In genomic region chr5:18314192-18314778, GRCh38 we compare ENCODE assay signal across 8 cellular contexts.
DNase-seq lines count a peak whose midpoint lies in the region; ATAC-seq, FAIRE-seq and TF ChIP-seq lines count a peak whose summit lies in the region.

No MANE protein-coding gene starts in this region.

- CTCF ChIA-PET in HepG2 (lab: Yijun Ruan, JAX; ENCODE audit: low intra/inter-chr PET ratio, low total read pairs) = interaction anchor here (2.2 kb wide), 1 partner anchor 1098 kb away, joined by 18 read pairs; no protein-coding TSS in a partner anchor

- POLR2A ChIA-PET in HepG2 (lab: Yijun Ruan, JAX) = no interaction called here

- in situ Hi-C loops in HepG2 (cut with HindIII; ENCODE audit: extremely low pct_ligation_motif_present, low pct_unique_long_range_greater_than_20kb) = no loop called here

- H3K9me3 ChIP-seq in DND-41 (ENCODE audit: insufficient read depth, low read length, severe bottlenecking) = no peaks in the 10 kb centered on the region
- no peaks in the 10 kb centered on the region for H3K9me3 ChIP-seq in HepG2 (ENCODE audit: low read length)

- H2AFZ ChIP-seq in DND-41 (ENCODE audit: low read depth, low read length) (no peak overlapping the region), KMS-11 (ENCODE audit: low read depth) (no peak overlapping the region), HepG2 (ENCODE audit: low read length) (no peak overlapping the region)

- intact Hi-C loops in HepG2 (cut with micrococcal nuclease; ENCODE audit: unreplicated experiment) = loop anchor here (2.0 kb wide), 1 partner anchor 1097 kb away; the partner anchor contains the start of gene BASP1

- ATAC-seq in DND-41 (ENCODE audit: insufficient read depth, low read depth) (no peak), HepG2 (no peak), GM19328 (IDR thresholded peaks at IDR 0.05; ENCODE audit: unreplicated experiment) (no peak), GM18520 (IDR thresholded peaks at IDR 0.05; ENCODE audit: unreplicated experiment) (no peak), GM21381 (IDR thresholded peaks at IDR 0.05; ENCODE audit: unreplicated experiment) (no peak)

- TF ChIP-seq CTCF in DND-41 (IDR thresholded peaks at IDR 0.05; ENCODE audit: borderline replicate concordance, extremely low read depth, low read length, poor library complexity, severe bottlenecking) (peak; percentile 51), KMS-11 (conservative IDR thresholded peaks at IDR 0.05; ENCODE audit: low read depth, low read length) (peak; percentile 90), HepG2 (CRISPR knock-in tag; IDR thresholded peaks at IDR 0.05) (peak; percentile 24; the same call in 1 of the 2 replicates)

- no peaks in the 10 kb centered on the region for H3K27me3 ChIP-seq in DND-41 (ENCODE audit: insufficient read depth, low read length, poor library complexity)
- H3K27me3 ChIP-seq in KMS-11 (ENCODE audit: insufficient read depth, low read depth) = no peaks in the 10 kb centered on the region
- H3K27me3 ChIP-seq in HepG2 (ENCODE audit: control insufficient read depth in 1 of 2, insufficient read depth in 2 of 2, low read length in 2 of 2) = no peaks in the 10 kb centered on the region

- H3K79me2 ChIP-seq in DND-41 (ENCODE audit: insufficient read depth, low read length) = no peaks in the 10 kb centered on the region
- H3K79me2 ChIP-seq in KMS-11 (ENCODE audit: insufficient read depth, low read depth) = no peaks in the 10 kb centered on the region
- H3K79me2 ChIP-seq in HepG2 (ENCODE audit: insufficient read depth, low read length) = no peaks in the 10 kb centered on the region

- DNase-seq in DND-41 = no peak
- peak; percentile 22 for DNase-seq in amniotic stem cell (lab: John Stamatoyannopoulos, UW)
- no peak for DNase-seq in HepG2 (ENCODE audit: low spot score)
- no peak for DNase-seq in activated effector memory CD4-positive, alpha-beta T cell treated with anti-CD3 and anti-CD28 coated beads, Interleukin-2, amount 50 U/mL, for 16 hours

- BruUV-seq in HepG2 (replicated peaks; lab: Mats Ljungman, UMichigan) = no TSS peak

- TF ChIP-seq POLR2A in HepG2 (IDR thresholded peaks at IDR 0.05; ENCODE audit: insufficient read depth in 1 of 2, low read depth in 2 of 2, low read length in 2 of 2) = no peak

- H3K9ac ChIP-seq in DND-41 (ENCODE audit: low read depth, low read length) (no peak overlapping the region), KMS-11 (no peak overlapping the region), HepG2 (ENCODE audit: insufficient read depth, low read depth, low read length) (no peak overlapping the region)

- H3K4me2 ChIP-seq in DND-41 (ENCODE audit: insufficient read depth, low read length) (no peak overlapping the region), KMS-11 (no peak overlapping the region), HepG2 (ENCODE audit: low read depth, low read length) (no peak overlapping the region)

- no peaks in the 10 kb centered on the region for H4K20me1 ChIP-seq in DND-41 (ENCODE audit: insufficient read depth, low read length)
- H4K20me1 ChIP-seq in KMS-11 (ENCODE audit: insufficient read depth) = no peaks in the 10 kb centered on the region
- H4K20me1 ChIP-seq in HepG2 (ENCODE audit: insufficient read depth, low read length) = no peaks in the 10 kb centered on the region; the same call in 1 of the 2 replicates

- H3K4me3 ChIP-seq in DND-41 (ENCODE audit: low read depth in 1 of 2, low read length in 2 of 2) (no peak overlapping the region), KMS-11 (IDR thresholded peaks at IDR 0.05; ENCODE audit: insufficient read depth, low read depth, low read length) (no peak overlapping the region), HepG2 (replicated peaks in 1 of 3; ENCODE audit: insufficient read depth in 1 of 3, low read depth in 2 of 3, low read length in 3 of 3) (no peak overlapping the region)

- H3K36me3 ChIP-seq in DND-41 (ENCODE audit: insufficient read depth, low read length) (no peaks in the 10 kb centered on the region), KMS-11 (ENCODE audit: insufficient read depth) (no peaks in the 10 kb centered on the region), HepG2 (replicated peaks in 1 of 2; ENCODE audit: control insufficient read depth in 1 of 2, insufficient read depth in 2 of 2, low read length in 2 of 2) (no peaks in the 10 kb centered on the region)

- 31% methylated on average over 6 of the region's 6 CpGs for WGBS in HepG2 (ENCODE audit: low lambda C conversion rate)

- no peaks in the 10 kb centered on the region for H3K4me1 ChIP-seq in DND-41 (ENCODE audit: insufficient read depth, low read length)
- no peaks in the 10 kb centered on the region for H3K4me1 ChIP-seq in KMS-11 (ENCODE audit: low read depth, poor library complexity, severe bottlenecking)
- H3K4me1 ChIP-seq in HepG2 (ENCODE audit: insufficient read depth, low read length) = no peaks in the 10 kb centered on the region

- TF ChIP-seq EP300 in HepG2 (IDR thresholded peaks at IDR 0.05; ENCODE audit: low read depth in 2 of 2, low read length in 2 of 2) = no peak
- no peak for TF ChIP-seq EP300 in HepG2 (CRISPR knock-in tag; IDR thresholded peaks at IDR 0.05; ENCODE audit: borderline replicate concordance)

- H3K27ac ChIP-seq in DND-41 (ENCODE audit: low read length) (no peak overlapping the region), KMS-11 (no peak overlapping the region), HepG2 (ENCODE audit: extremely low read length, insufficient read depth, low read length) (no peak overlapping the region)

- FAIRE-seq in HepG2 (lab: Jason Lieb, UNC) = no peak

- TF ChIP-seq RAD21 in HepG2 (CRISPR knock-in tag; IDR thresholded peaks at IDR 0.05) = no peak

TF ChIP-seq in HepG2, 621 proteins besides CTCF, POLR2A, EP300 and RAD21:
- no peak for TF ChIP-seq CREB1 (IDR thresholded peaks at IDR 0.05)
- no peak for TF ChIP-seq CREB1 (CRISPR knock-in tag; IDR thresholded peaks at IDR 0.05)
- TF ChIP-seq, protein P1, sequence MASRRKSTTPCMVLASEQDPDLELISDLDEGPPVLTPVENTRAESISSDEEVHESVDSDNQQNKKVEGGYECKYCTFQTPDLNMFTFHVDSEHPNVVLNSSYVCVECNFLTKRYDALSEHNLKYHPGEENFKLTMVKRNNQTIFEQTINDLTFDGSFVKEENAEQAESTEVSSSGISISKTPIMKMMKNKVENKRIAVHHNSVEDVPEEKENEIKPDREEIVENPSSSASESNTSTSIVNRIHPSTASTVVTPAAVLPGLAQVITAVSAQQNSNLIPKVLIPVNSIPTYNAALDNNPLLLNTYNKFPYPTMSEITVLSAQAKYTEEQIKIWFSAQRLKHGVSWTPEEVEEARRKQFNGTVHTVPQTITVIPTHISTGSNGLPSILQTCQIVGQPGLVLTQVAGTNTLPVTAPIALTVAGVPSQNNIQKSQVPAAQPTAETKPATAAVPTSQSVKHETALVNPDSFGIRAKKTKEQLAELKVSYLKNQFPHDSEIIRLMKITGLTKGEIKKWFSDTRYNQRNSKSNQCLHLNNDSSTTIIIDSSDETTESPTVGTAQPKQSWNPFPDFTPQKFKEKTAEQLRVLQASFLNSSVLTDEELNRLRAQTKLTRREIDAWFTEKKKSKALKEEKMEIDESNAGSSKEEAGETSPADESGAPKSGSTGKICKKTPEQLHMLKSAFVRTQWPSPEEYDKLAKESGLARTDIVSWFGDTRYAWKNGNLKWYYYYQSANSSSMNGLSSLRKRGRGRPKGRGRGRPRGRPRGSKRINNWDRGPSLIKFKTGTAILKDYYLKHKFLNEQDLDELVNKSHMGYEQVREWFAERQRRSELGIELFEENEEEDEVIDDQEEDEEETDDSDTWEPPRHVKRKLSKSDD (CRISPR knock-in tag; IDR thresholded peaks at IDR 0.05; ENCODE audit: low read depth) = no peak
- TF ChIP-seq SMC3 (IDR thresholded peaks at IDR 0.05; ENCODE audit: low read length) = 0 out of 2 replicates have a peak, but pooled peaks have one; percentile 11
- TF ChIP-seq ZNF564 (CRISPR knock-in tag; IDR thresholded peaks at IDR 0.05) = no peak
- TF ChIP-seq STAG1 (CRISPR knock-in tag; IDR thresholded peaks at IDR 0.05) = peak; percentile 19; the same call in 1 of the 2 replicates
- no peak for TF ChIP-seq LRRFIP1 (CRISPR knock-in tag; conservative IDR thresholded peaks at IDR 0.05)
- no peak for TF ChIP-seq MTF1 (CRISPR knock-in tag; IDR thresholded peaks at IDR 0.05)
- TF ChIP-seq, protein P2, sequence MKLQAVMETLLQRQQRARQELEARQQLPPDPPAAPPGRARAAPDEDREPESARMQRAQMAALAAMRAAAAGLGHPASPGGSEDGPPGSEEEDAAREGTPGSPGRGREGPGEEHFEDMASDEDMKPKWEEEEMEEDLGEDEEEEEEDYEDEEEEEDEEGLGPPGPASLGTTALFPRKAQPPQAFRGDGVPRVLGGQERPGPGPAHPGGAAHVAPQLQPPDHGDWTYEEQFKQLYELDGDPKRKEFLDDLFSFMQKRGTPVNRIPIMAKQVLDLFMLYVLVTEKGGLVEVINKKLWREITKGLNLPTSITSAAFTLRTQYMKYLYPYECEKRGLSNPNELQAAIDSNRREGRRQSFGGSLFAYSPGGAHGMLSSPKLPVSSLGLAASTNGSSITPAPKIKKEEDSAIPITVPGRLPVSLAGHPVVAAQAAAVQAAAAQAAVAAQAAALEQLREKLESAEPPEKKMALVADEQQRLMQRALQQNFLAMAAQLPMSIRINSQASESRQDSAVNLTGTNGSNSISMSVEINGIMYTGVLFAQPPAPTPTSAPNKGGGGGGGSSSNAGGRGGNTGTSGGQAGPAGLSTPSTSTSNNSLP (IDR thresholded peaks at IDR 0.05; ENCODE audit: low read depth, low read length) = peak; percentile 35; the same call in 1 of the 2 replicates
- no peak for TF ChIP-seq KDM5A (IDR thresholded peaks at IDR 0.05; ENCODE audit: borderline replicate concordance, low read length)
- no peak for TF ChIP-seq ZSCAN21 (CRISPR knock-in tag; IDR thresholded peaks at IDR 0.05; ENCODE audit: borderline replicate concordance)
- TF ChIP-seq PHF8 (CRISPR knock-in tag; IDR thresholded peaks at IDR 0.05) = no peak
- TF ChIP-seq ZNF713 (CRISPR knock-in tag; IDR thresholded peaks at IDR 0.05) = no peak

Comparison
In these comparisons a context has a peak if more than half of its experiments do, and no peak if none do; other contexts are left out.
1. CTCF ChIP-seq: peak in every context shown above with its lines; median percentile 90 in KMS-11; 51 in DND-41; 24 in HepG2.